In genomic region chr2:99723632-99724031, GRCh38 we compare ENCODE assay signal across 21 cellular contexts.
"Had no signal": no experiment of that assay in that cellular context is flagged by ENCODE, and none has a peak within 500 bp of the region (broad histone marks: within the 10 kb centered on the region; RNA-seq: fewer than 3 reads in every experiment).

No MANE protein-coding gene starts in this region.

- DNase-seq: Karpas-422, KG1, MG63, NCI-H1092, NCI-H1105 treated with DMSO at 0.1 percent for 48 hours, NCI-H1417 treated with DMSO at 0.1 percent for 48 hours, NCI-H146, NCI-H1694 treated with DMSO at 0.1 percent for 48 hours, NCI-H1930, NCI-H2081, NCI-H2107, NCI-H2227 treated with DMSO at 0.1 percent for 48 hours, NCI-H524 treated with DMSO at 0.1 percent for 48 hours, NCI-H69, NCI-H774, PC-3, SHP77 treated with DMSO at 0.1 percent for 48 hours, SJCRH30 had no signal

- H3K27me3 ChIP-seq: MG63, SJCRH30 had no signal

- H3K27ac ChIP-seq: SJCRH30 had no signal

- H3K4me1 ChIP-seq: SJCRH30 had no signal

- ATAC-seq: Panc1, PC-3, Right ventricle myocardium inferior, SK-N-SH treated with all-trans-retinoic acid at 6 μM for 48 hours had no signal

- H3K9me3 ChIP-seq: SJCRH30 had no signal

- H3K4me3 ChIP-seq: MG63, SJCRH30 had no signal

- H3K36me3 ChIP-seq: MG63, SJCRH30 had no signal
